ENCODE assay signal across 2 cellular contexts in the genomic region with DNA sequence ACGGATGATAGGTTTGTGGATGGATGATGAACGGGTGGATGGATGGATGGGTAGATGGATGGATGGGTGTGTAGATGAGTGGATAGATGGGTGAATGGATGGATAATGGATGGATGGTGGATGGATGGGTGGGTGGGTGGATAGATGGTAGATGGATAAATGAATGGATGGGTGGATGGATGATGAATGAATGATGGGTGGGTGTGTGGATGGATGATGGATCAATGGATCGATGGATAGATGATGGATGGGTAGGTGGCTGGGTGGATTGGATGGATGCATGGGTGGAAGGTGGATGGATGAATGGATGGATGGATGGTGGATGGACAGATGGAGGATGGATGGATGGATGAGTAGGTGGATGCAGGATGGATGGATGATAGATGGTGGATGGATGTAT.
TF ChIP-seq lines count a peak whose summit lies in the region.

No MANE protein-coding gene starts in this region.

TF ChIP-seq in HEK293, 187 proteins besides CTCF, POLR2A, EP300 and RAD21 (continued from another document):
- TF ChIP-seq ZNF280C (tag by site-specific recombination; IDR thresholded peaks at IDR 0.05), result no peak
- TF ChIP-seq ZNF510 (tag by site-specific recombination; IDR thresholded peaks at IDR 0.05; ENCODE audit: insufficient replicate concordance), result no peak
- TF ChIP-seq, protein P1, sequence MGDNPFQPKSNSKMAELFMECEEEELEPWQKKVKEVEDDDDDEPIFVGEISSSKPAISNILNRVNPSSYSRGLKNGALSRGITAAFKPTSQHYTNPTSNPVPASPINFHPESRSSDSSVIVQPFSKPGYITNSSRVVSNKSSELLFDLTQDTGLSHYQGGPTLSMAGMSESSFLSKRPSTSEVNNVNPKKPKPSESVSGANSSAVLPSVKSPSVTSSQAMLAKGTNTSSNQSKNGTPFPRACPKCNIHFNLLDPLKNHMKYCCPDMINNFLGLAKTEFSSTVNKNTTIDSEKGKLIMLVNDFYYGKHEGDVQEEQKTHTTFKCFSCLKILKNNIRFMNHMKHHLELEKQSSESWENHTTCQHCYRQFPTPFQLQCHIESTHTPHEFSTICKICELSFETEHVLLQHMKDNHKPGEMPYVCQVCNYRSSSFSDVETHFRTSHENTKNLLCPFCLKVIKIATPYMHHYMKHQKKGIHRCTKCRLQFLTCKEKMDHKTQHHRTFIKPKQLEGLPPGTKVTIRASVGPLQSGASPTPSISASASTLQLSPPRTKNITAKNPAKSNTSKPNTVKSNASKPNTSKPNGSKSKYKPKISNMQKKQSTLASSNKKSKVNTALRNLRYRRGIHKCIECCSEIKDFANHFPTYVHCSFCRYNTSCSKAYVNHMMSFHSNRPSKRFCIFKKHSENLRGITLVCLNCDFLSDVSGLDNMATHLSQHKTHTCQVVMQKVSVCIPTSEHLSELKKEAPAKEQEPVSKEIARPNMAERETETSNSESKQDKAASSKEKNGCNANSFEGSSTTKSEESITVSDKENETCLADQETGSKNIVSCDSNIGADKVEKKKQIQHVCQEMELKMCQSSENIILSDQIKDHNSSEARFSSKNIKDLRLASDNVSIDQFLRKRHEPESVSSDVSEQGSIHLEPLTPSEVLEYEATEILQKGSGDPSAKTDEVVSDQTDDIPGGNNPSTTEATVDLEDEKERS (tag by site-specific recombination; IDR thresholded peaks at IDR 0.05), result no peak
- no peak for TF ChIP-seq ZNF362 (tag by site-specific recombination; IDR thresholded peaks at IDR 0.05)
- TF ChIP-seq SP3 (tag by site-specific recombination; IDR thresholded peaks at IDR 0.05), result no peak
- TF ChIP-seq ZNF544 (tag by site-specific recombination; IDR thresholded peaks at IDR 0.05), result 0 out of 2 replicates have a peak, but pooled peaks have one; percentile 25
- no peak for TF ChIP-seq ZNF155 (tag by site-specific recombination; IDR thresholded peaks at IDR 0.05)
- no peak for TF ChIP-seq ZNF404 (tag by site-specific recombination; IDR thresholded peaks at IDR 0.05)
- TF ChIP-seq ZNF530 (tag by site-specific recombination; IDR thresholded peaks at IDR 0.05; ENCODE audit: low read depth), result no peak
- TF ChIP-seq ZNF394 (tag by site-specific recombination; IDR thresholded peaks at IDR 0.05; ENCODE audit: borderline replicate concordance), result no peak
- no peak for TF ChIP-seq ZNF18 (tag by site-specific recombination; IDR thresholded peaks at IDR 0.05)
- no peak for TF ChIP-seq ZNF302 (tag by site-specific recombination; IDR thresholded peaks at IDR 0.05; ENCODE audit: low read depth)
- no peak for TF ChIP-seq ZNF211 (tag by site-specific recombination; IDR thresholded peaks at IDR 0.05; ENCODE audit: low read depth)
- TF ChIP-seq SALL2 (tag by site-specific recombination; IDR thresholded peaks at IDR 0.05; ENCODE audit: borderline replicate concordance), result 0 out of 2 replicates have a peak, but pooled peaks have one; percentile 21
- TF ChIP-seq ZNF548 (tag by site-specific recombination; IDR thresholded peaks at IDR 0.05), result no peak
- TF ChIP-seq ZBTB17 (tag by site-specific recombination; IDR thresholded peaks at IDR 0.05), result peak; percentile 86
- TF ChIP-seq ZNF366 (tag by site-specific recombination; conservative IDR thresholded peaks at IDR 0.05), result peak; percentile 89
- TF ChIP-seq ZNF473 (tag by site-specific recombination; IDR thresholded peaks at IDR 0.05), result no peak
- TF ChIP-seq ZNF514 (tag by site-specific recombination; IDR thresholded peaks at IDR 0.05), result no peak
- TF ChIP-seq SCRT2 (tag by site-specific recombination; IDR thresholded peaks at IDR 0.05), result no peak
- no peak for TF ChIP-seq ZXDB (tag by site-specific recombination; IDR thresholded peaks at IDR 0.05)

TF ChIP-seq in H1, 55 proteins besides CTCF, POLR2A, EP300 and RAD21 (continued from another document):
- TF ChIP-seq HDAC6 (IDR thresholded peaks at IDR 0.05; ENCODE audit: low read depth, low read length), result no peak
- no peak for TF ChIP-seq RFX5 (IDR thresholded peaks at IDR 0.05; ENCODE audit: borderline replicate concordance, low read depth, low read length)
- no peak for TF ChIP-seq KDM4A (IDR thresholded peaks at IDR 0.05; ENCODE audit: low read depth, low read length, severe bottlenecking)
- TF ChIP-seq, protein P2, sequence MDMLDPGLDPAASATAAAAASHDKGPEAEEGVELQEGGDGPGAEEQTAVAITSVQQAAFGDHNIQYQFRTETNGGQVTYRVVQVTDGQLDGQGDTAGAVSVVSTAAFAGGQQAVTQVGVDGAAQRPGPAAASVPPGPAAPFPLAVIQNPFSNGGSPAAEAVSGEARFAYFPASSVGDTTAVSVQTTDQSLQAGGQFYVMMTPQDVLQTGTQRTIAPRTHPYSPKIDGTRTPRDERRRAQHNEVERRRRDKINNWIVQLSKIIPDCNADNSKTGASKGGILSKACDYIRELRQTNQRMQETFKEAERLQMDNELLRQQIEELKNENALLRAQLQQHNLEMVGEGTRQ (IDR thresholded peaks at IDR 0.05; ENCODE audit: low read length), result no peak
- TF ChIP-seq TCF12 (IDR thresholded peaks at IDR 0.05; ENCODE audit: low read depth, low read length), result no peak
- TF ChIP-seq SIX5 (IDR thresholded peaks at IDR 0.05; ENCODE audit: low read depth, low read length), result no peak
- TF ChIP-seq BACH1 (IDR thresholded peaks at IDR 0.05; ENCODE audit: low read length), result no peak
- TF ChIP-seq CREB1 (IDR thresholded peaks at IDR 0.05), result no peak
- no peak for TF ChIP-seq BRCA1 (IDR thresholded peaks at IDR 0.05; ENCODE audit: low read depth, low read length)
- no peak for TF ChIP-seq CHD1 (IDR thresholded peaks at IDR 0.05; ENCODE audit: low read depth, low read length)
TF ChIP-seq in H1: peak in this region for 0.
